In genomic region chr19:22523940-22524339, GRCh38 we compare ENCODE assay signal across 30 cellular contexts.
"Had no signal": no experiment of that assay in that cellular context is flagged by ENCODE, and none has a peak within 500 bp of the region (broad histone marks: within the 10 kb centered on the region; RNA-seq: fewer than 3 reads in every experiment).

No MANE protein-coding gene starts in this region.

- H3K27me3 Mint-ChIP-seq: natural killer cell treated with Interleukin-12 subunit alpha and Interleukin-12 subunit beta and Interleukin-15 and Interleukin-18, amount 100 ng/mL, for 72 hours; progenitor cell of endocrine pancreas; stimulated activated naive B cell treated with anti-CD40 and anti-IgM and Interleukin-4, amounts not matched to agents 10 μg/mL and 1 μg/mL and 100 μg/mL, for 72 hours; stimulated activated naive CD8-positive, alpha-beta T cell treated with anti-CD3 and anti-CD28 coated beads, Interleukin-15, Interleukin-2, amounts not matched to agents 100 ng/mL and 50 ng/mL, for 24 hours; type B pancreatic cell had no signal

- H3K36me3 ChIP-seq: neutrophil, ovary, right lobe of liver, sigmoid colon, spleen, stomach, transverse colon, upper lobe of right lung, uterus had no signal

- H3K27me3 ChIP-seq: neutrophil, ovary, right lobe of liver, sigmoid colon, spleen, stomach, tibial artery, transverse colon, upper lobe of right lung, uterus had no signal

- H3K9me3 ChIP-seq: neutrophil, psoas muscle, right lobe of liver, tibial artery, upper lobe of right lung, uterus had no signal

- H3K4me3 ChIP-seq: ovary, psoas muscle, right lobe of liver, sigmoid colon, smooth muscle cell, spleen, stomach, tibial artery, transverse colon, upper lobe of right lung, uterus had no signal

- DNase-seq: naive B cell; naive thymus-derived CD8-positive, alpha-beta T cell; nephron progenitor cell; nucleus accumbens; ovary; posterior cingulate gyrus; psoas muscle; right cardiac atrium; right lobe of liver; sigmoid colon; spleen; stimulated activated CD4-positive, alpha-beta T cell treated with anti-CD3 and anti-CD28 coated beads, Interleukin-12 subunit alpha, Interleukin-12 subunit beta, amount 100 ng/mL, for 4 hours; stimulated activated CD4-positive, alpha-beta T cell treated with anti-CD3 and anti-CD28 coated beads, Interleukin-1b, Interleukin-23, amount 100 ng/mL, for 48 hours; stimulated activated CD4-positive, alpha-beta T cell treated with anti-CD3 and anti-CD28 coated beads, Interleukin-4, amount 100 ng/mL, for 24 hours; stimulated activated naive B cell treated with anti-CD40 and anti-IgM and Interleukin-4, amounts not matched to agents 10 μg/mL and 1 μg/mL and 100 μg/mL, for 72 hours; stimulated activated naive CD4-positive, alpha-beta T cell treated with Interleukin-2 at 50 U/mL for 16 hours; stomach; tibial artery; transverse colon; upper lobe of right lung; uterus had no signal

- H3K4me1 ChIP-seq: parathyroid adenoma, psoas muscle, right lobe of liver, spleen, transverse colon, upper lobe of right lung, uterus had no signal

- ATAC-seq: naive thymus-derived CD8-positive, alpha-beta T cell; natural killer cell treated with Interleukin-12 subunit alpha and Interleukin-12 subunit beta and Interleukin-15 and Interleukin-18, amount 100 ng/mL, for 72 hours; psoas muscle; right cardiac atrium; right lobe of liver; stimulated activated effector memory CD8-positive, alpha-beta T cell treated with anti-CD3 and anti-CD28 coated beads, Interleukin-12 subunit alpha, Interleukin-12 subunit beta, amount 100 ng/mL, for 72 hours; stimulated activated naive B cell treated with anti-CD40 and anti-IgM and Interleukin-4, amounts not matched to agents 10 μg/mL and 1 μg/mL and 100 μg/mL, for 72 hours; upper lobe of right lung had no signal

- H3K27ac ChIP-seq: neutrophil, parathyroid adenoma, psoas muscle, right lobe of liver, sigmoid colon, spleen, stomach, tibial artery, transverse colon, upper lobe of right lung, uterus had no signal

- H3K4me1 Mint-ChIP-seq: naive B cell; naive thymus-derived CD8-positive, alpha-beta T cell; nephron progenitor cell; neural crest cell; stimulated activated effector memory CD8-positive, alpha-beta T cell treated with anti-CD3 and anti-CD28 coated beads, Interleukin-12 subunit alpha, Interleukin-12 subunit beta, amount 100 ng/mL, for 72 hours; stimulated activated naive B cell treated with anti-CD40 and anti-IgM and Interleukin-4, amounts not matched to agents 10 μg/mL and 1 μg/mL and 100 μg/mL, for 72 hours had no signal

- H3K36me3 Mint-ChIP-seq: stimulated activated effector memory CD8-positive, alpha-beta T cell treated with anti-CD3 and anti-CD28 coated beads, Interleukin-12 subunit alpha, Interleukin-12 subunit beta, amount 100 ng/mL, for 72 hours; type B pancreatic cell had no signal

- H3K27ac Mint-ChIP-seq: naive thymus-derived CD8-positive, alpha-beta T cell; natural killer cell treated with Interleukin-12 subunit alpha and Interleukin-12 subunit beta and Interleukin-15 and Interleukin-18, amount 100 ng/mL, for 72 hours; nephron progenitor cell; progenitor cell of endocrine pancreas; stimulated activated effector memory CD8-positive, alpha-beta T cell treated with anti-CD3 and anti-CD28 coated beads, Interleukin-12 subunit alpha, Interleukin-12 subunit beta, amount 100 ng/mL, for 72 hours; stimulated activated naive B cell treated with anti-CD40 and anti-IgM and Interleukin-4, amounts not matched to agents 10 μg/mL and 1 μg/mL and 100 μg/mL, for 72 hours; stimulated activated naive CD8-positive, alpha-beta T cell treated with anti-CD3 and anti-CD28 coated beads, Interleukin-15, Interleukin-2, amounts not matched to agents 100 ng/mL and 50 ng/mL, for 24 hours; type B pancreatic cell had no signal

- H3K4me3 Mint-ChIP-seq: naive thymus-derived CD8-positive, alpha-beta T cell; natural killer cell treated with Interleukin-12 subunit alpha and Interleukin-12 subunit beta and Interleukin-15 and Interleukin-18, amount 100 ng/mL, for 72 hours; nephron progenitor cell; neural crest cell; stimulated activated effector memory CD8-positive, alpha-beta T cell treated with anti-CD3 and anti-CD28 coated beads, Interleukin-12 subunit alpha, Interleukin-12 subunit beta, amount 100 ng/mL, for 72 hours; stimulated activated naive B cell treated with anti-CD40 and anti-IgM and Interleukin-4, amounts not matched to agents 10 μg/mL and 1 μg/mL and 100 μg/mL, for 72 hours; stimulated activated naive CD8-positive, alpha-beta T cell treated with anti-CD3 and anti-CD28 coated beads, Interleukin-15, Interleukin-2, amounts not matched to agents 100 ng/mL and 50 ng/mL, for 24 hours; type B pancreatic cell had no signal
